Comparison of ENCODE assay signal across 12 cellular contexts in genomic region chr1:116122955-116123757, GRCh38. TPM values are rescaled to one million over a fixed set of nuclear protein-coding genes. Genes with fewer than 3 reads are reported as not detected.
DNase-seq lines count a peak whose midpoint lies in the region; ATAC-seq, FAIRE-seq and TF ChIP-seq lines count a peak whose summit lies in the region.
"Had no signal": no experiment of that assay in that cellular context is flagged by ENCODE, and none has a peak within 500 bp of the region (broad histone marks: within the 10 kb centered on the region; RNA-seq: fewer than 3 reads in every experiment).

No MANE protein-coding gene starts in this region.

- H3K9ac ChIP-seq in K562 (ENCODE audit: insufficient read depth in 1 of 2, low read depth in 2 of 2, low read length in 2 of 2), result no peak overlapping the region

- H3K4me1 ChIP-seq in right cardiac atrium (ENCODE audit: control insufficient read depth, insufficient read depth, low read length) (no peaks in the 10 kb centered on the region), K562 (replicated peaks in 1 of 2; ENCODE audit: control insufficient read depth in 2 of 2, insufficient read depth in 2 of 2, low read length in 2 of 2) (no peaks in the 10 kb centered on the region)

- peak; percentile 55 to 64 for ATAC-seq in right cardiac atrium
- ATAC-seq in Right ventricle myocardium inferior, result no peak
- no peak for ATAC-seq in K562
- ATAC-seq in left lobe of liver, result peak; percentile 93
- ATAC-seq in HG03354 (IDR thresholded peaks at IDR 0.05; ENCODE audit: poor library complexity, severe bottlenecking, unreplicated experiment), result no peak

- BruUV-seq in K562 (replicated peaks; lab: Mats Ljungman, UMichigan), result no TSS peak

- POLR2A ChIA-PET in K562 (lab: Yijun Ruan, JAX), result interaction anchor here (0.6 to 1.6 kb wide), 3 partner anchors 16 to 1549 kb away, joined by 3 read pairs; no protein-coding TSS in a partner anchor

- 74% methylated on average over 8 of the region's 8 CpGs for WGBS in right cardiac atrium
- WGBS in K562 (ENCODE audit: insufficient coverage, low coverage, missing lambda C conversion rate), result 7% methylated on average over 8 of the region's 8 CpGs

- H3K27ac ChIP-seq in right cardiac atrium (ENCODE audit: low read length) (no peak overlapping the region), K562 (ENCODE audit: extremely low read depth, low read depth, low read length) (no peak overlapping the region)

- no peaks in the 10 kb centered on the region for H3K36me3 ChIP-seq in K562 (ENCODE audit: control insufficient read depth, insufficient read depth, low read length)

- H4K20me1 ChIP-seq in K562 (replicated peaks; ENCODE audit: control insufficient read depth, insufficient read depth, low read length), result no peaks in the 10 kb centered on the region

- TF ChIP-seq CTCF in K562 (IDR thresholded peaks at IDR 0.05 in 2 of 3, conservative IDR thresholded peaks at IDR 0.05 in 1 of 3; ENCODE audit: insufficient read depth in 2 of 3, low read depth in 1 of 3, low read length in 3 of 3), result no peak

- in situ Hi-C loops in K562 (cut with MboI), result no loop called here

- no peak for FAIRE-seq in K562 (lab: Jason Lieb, UNC)
- FAIRE-seq: keratinocyte had no signal

- H3K4me3 ChIP-seq in right cardiac atrium (ENCODE audit: low read length) (no peak overlapping the region), K562 (no peak overlapping the region)

- H3K9me1 ChIP-seq in K562 (ENCODE audit: control insufficient read depth, insufficient read depth, low read length), result no peaks in the 10 kb centered on the region

- TF ChIP-seq RAD21 in K562 (CRISPR knock-in tag; conservative IDR thresholded peaks at IDR 0.05 in 1 of 2, IDR thresholded peaks at IDR 0.05 in 1 of 2), result no peak

- no peak for TF ChIP-seq EP300 in K562 (IDR thresholded peaks at IDR 0.05; ENCODE audit: low read length)

- no peaks in the 10 kb centered on the region for H3K79me2 ChIP-seq in K562 (ENCODE audit: control insufficient read depth, insufficient read depth, low read length)

- H3K27me3 ChIP-seq in right cardiac atrium (ENCODE audit: control insufficient read depth, insufficient read depth) (no peaks in the 10 kb centered on the region), K562 (ENCODE audit: control insufficient read depth in 2 of 2, insufficient read depth in 2 of 2, low read length in 2 of 2) (peaks cover 15 to 31% of the 10 kb centered on the region in 2 experiments)

- H3K9me3 ChIP-seq in right cardiac atrium (ENCODE audit: control insufficient read depth, low read length), result no peaks in the 10 kb centered on the region
- no peaks in the 10 kb centered on the region; the same call in 1 of the 2 replicates for H3K9me3 ChIP-seq in K562 (replicated peaks; ENCODE audit: control insufficient read depth, insufficient read depth, low read depth, low read length)

- H3K4me2 ChIP-seq in K562 (ENCODE audit: insufficient read depth, low read length), result no peak overlapping the region

- no peak overlapping the region for H2AFZ ChIP-seq in K562 (ENCODE audit: low read depth, low read length)

- CTCF ChIA-PET in K562 (lab: Yijun Ruan, JAX; ENCODE audit: low intra/inter-chr PET ratio), result no interaction called here

- no peak for DNase-seq in right cardiac atrium
- no peak for DNase-seq in Right ventricle myocardium inferior (ENCODE audit: missing footprints)
- no peak for DNase-seq in K562 (ENCODE audit: extremely low read depth in 1 of 4, low spot score in 3 of 4)
- peak; percentile 90 for DNase-seq in left lobe of liver (ENCODE audit: low spot score)
- DNase-seq in KG1 (lab: John Stamatoyannopoulos, UW), result no peak
- no peak for DNase-seq in NCI-H774 (lab: John Stamatoyannopoulos, UW)
- DNase-seq in NCI-H1092 treated with DMSO at 0.1 percent for 48 hours (lab: John Stamatoyannopoulos, UW), result no peak
- DNase-seq: NCI-H1048, RPMI8226 had no signal

- no peak for TF ChIP-seq POLR2A in K562 (conservative IDR thresholded peaks at IDR 0.05)

- intact Hi-C loops in right cardiac atrium (cut with DNase I) (no loop called here), Right ventricle myocardium inferior (cut with DNase I) (loop anchor here (10.0 kb wide), 1 partner anchor 308 kb away; no protein-coding TSS in a partner anchor), K562 (cut with micrococcal nuclease) (no loop called here)

TF ChIP-seq in K562, 482 proteins besides CTCF, POLR2A, EP300 and RAD21:
- TF ChIP-seq ZNF197 (CRISPR knock-in tag; IDR thresholded peaks at IDR 0.05; ENCODE audit: low read depth) (no peak), NFIX (CRISPR knock-in tag; IDR thresholded peaks at IDR 0.05; ENCODE audit: low read depth) (peak; percentile 58), USF2 (CRISPR knock-in tag; IDR thresholded peaks at IDR 0.05) (no peak), NFIC (IDR thresholded peaks at IDR 0.05) (peak; percentile 92)

RNA-seq across cellular contexts. Expression of gene MAB21L3, which starts 12.0 kb away (rescaled TPM):
- under 1 TPM in 1 of 4 donors, not detected in 3; 0.06 TPM for total RNA-seq in right cardiac atrium
- polyA plus RNA-seq in right cardiac atrium, result not detected
- total RNA-seq in Right ventricle myocardium inferior, result 0.27 TPM
- not detected in 2 replicates for total RNA-seq in K562 (2011; cell fraction: chromatin; rRNA removed; ENCODE audit: low replicate concordance)
- not detected in 2 replicates for total RNA-seq in K562 (2011; cell fraction: nucleolus; rRNA removed)
- not detected in 2 replicates for total RNA-seq in K562 (2011; cell fraction: nucleoplasm; rRNA removed)
- total RNA-seq in K562 (2014; rRNA removed), result not detected in 2 replicates
- not detected in 2 replicates for total RNA-seq in K562 (2014; rRNA removed; fragmentation: Illumina TruSeq; extraction: Trizol)
- not detected in 2 replicates for total RNA-seq in K562 (2015; rRNA removed; fragmentation: Illumina TruSeq; extraction: Trizol)
- total RNA-seq in K562 (2021), result not detected in 2 replicates
- polyA plus RNA-seq in K562 (2011; rRNA removed), result not detected in 2 replicates
- polyA plus RNA-seq in K562 (2011; cell fraction: cytosol; rRNA removed), result not detected in 2 replicates
- polyA plus RNA-seq in K562 (2011; cell fraction: nucleus; rRNA removed), result not detected in 2 replicates
- polyA plus RNA-seq in K562 (2012), result 0.12 TPM in 1 of 2 replicates, not detected in the other
- polyA plus RNA-seq in K562 (2014; fragmentation: Illumina TruSeq; extraction: Trizol), result not detected in 2 replicates
- polyA plus RNA-seq in K562 (2014; fragmentation: Nextera tagmentation; extraction: Ambion mirVana), result not detected
- not detected in 2 replicates for polyA plus RNA-seq in K562 (2014; rRNA removed)
- not detected in 2 replicates for polyA minus RNA-seq in K562 (2011; rRNA and poly(A)+ RNA removed)
- polyA minus RNA-seq in K562 (2011; cell fraction: cytosol; rRNA and poly(A)+ RNA removed), result not detected in 2 replicates
- polyA minus RNA-seq in K562 (2011; cell fraction: nucleus; rRNA and poly(A)+ RNA removed), result not detected in 2 replicates
- total RNA-seq in left lobe of liver, result 0.63 TPM
- total RNA-seq: activated CD8-positive, alpha-beta memory T cell treated with anti-CD3 and anti-CD28 coated beads for 36 hours had no signal

Comparison
In these comparisons a context has a peak if more than half of its experiments do, and no peak if none do; other contexts are left out.
1. ATAC-seq: peak in right cardiac atrium (2 of 2) and left lobe of liver (single experiment); none in Right ventricle myocardium inferior (single experiment), K562 (single experiment) and HG03354 (single experiment).